Comparison of ENCODE assay signal across 34 cellular contexts in genomic region chr2:96517079-96517478, GRCh38. TPM values are rescaled to one million over a fixed set of nuclear protein-coding genes. Genes with fewer than 3 reads are reported as not detected.
"Had no signal": no experiment of that assay in that cellular context is flagged by ENCODE, and none has a peak within 500 bp of the region (broad histone marks: within the 10 kb centered on the region; RNA-seq: fewer than 3 reads in every experiment).

No MANE protein-coding gene starts in this region.

- DNase-seq: activated B cell treated with CpG ODN at 0.5 μM for 24 hours; activated CD4-positive, alpha-beta memory T cell treated with anti-CD3 and anti-CD28 coated beads, Interleukin-2, amount 10 ng/mL, durations not matched to agents 7 days and 5 days; activated CD4-positive, alpha-beta T cell treated with anti-CD3 and anti-CD28 coated beads for 48 hours; activated CD4-positive, alpha-beta T cell treated with anti-CD3 and anti-CD28 coated beads, Interleukin-2, amount 10 ng/mL, durations not matched to agents 7 days and 5 days; activated CD4-positive, alpha-beta T cell treated with anti-CD3 and anti-CD28 coated beads, Interleukin-2, amount 50 U/mL, for 48 hours; activated CD4-positive, CD25-positive, alpha-beta regulatory T cell treated with anti-CD3 and anti-CD28 coated beads, Interleukin-2, amount 50 U/mL, for 72 hours; activated CD8-positive, alpha-beta memory T cell treated with anti-CD3 and anti-CD28 coated beads for 24 hours; activated CD8-positive, alpha-beta memory T cell treated with anti-CD3 and anti-CD28 coated beads, Interleukin-2, amount 10 ng/mL, durations not matched to agents 7 days and 5 days; activated CD8-positive, alpha-beta memory T cell treated with anti-CD3 and anti-CD28 coated beads, Interleukin-2, amount 50 U/mL, for 48 hours; activated CD8-positive, alpha-beta T cell treated with anti-CD3 and anti-CD28 coated beads, Interleukin-2, amount 10 ng/mL, durations not matched to agents 7 days and 5 days; activated effector memory CD4-positive, alpha-beta T cell treated with Interleukin-2 at 50 U/mL for 16 hours; activated gamma-delta T cell treated with Interleukin-2 at 50 U/mL for 16 hours; activated naive CD4-positive, alpha-beta T cell; activated naive CD4-positive, alpha-beta T cell treated with anti-CD3 and anti-CD28 coated beads for 36 hours; activated naive CD4-positive, alpha-beta T cell treated with anti-CD3 and anti-CD28 coated beads, Interleukin-2, amount 50 U/mL, for 16 hours; activated naive CD8-positive, alpha-beta T cell treated with anti-CD3 and anti-CD28 coated beads for 36 hours; activated T-cell treated with anti-CD3 and anti-CD28 coated beads, Interleukin-2, amount 50 U/mL, for 24 hours; activated T-cell treated with anti-CD3 and anti-CD28 coated beads, Interleukin-2, amount 50 U/mL, for 48 hours; adrenal gland; amniotic stem cell; aorta; body of pancreas; brain microvascular endothelial cell; central memory CD4-positive, alpha-beta T cell; T-helper 1 cell; T-helper 2 cell; T-helper 9 cell had no signal

- H3K4me3 ChIP-seq: adrenal gland, body of pancreas, breast epithelium had no signal

- H3K4me1 ChIP-seq: adrenal gland, body of pancreas, breast epithelium had no signal

- H3K27me3 ChIP-seq: body of pancreas, brain microvascular endothelial cell, breast epithelium had no signal

- ATAC-seq: activated CD8-positive, alpha-beta memory T cell treated with anti-CD3 and anti-CD28 coated beads, Interleukin-2, amount 10 ng/mL, durations not matched to agents 7 days and 5 days; activated CD8-positive, alpha-beta T cell treated with anti-CD3 and anti-CD28 coated beads, Interleukin-2, amount 10 ng/mL, durations not matched to agents 7 days and 5 days; activated naive CD4-positive, alpha-beta T cell treated with anti-CD3 and anti-CD28 coated beads, Interleukin-2, amount 50 U/mL, for 72 hours; body of pancreas had no signal

- H3K9me3 ChIP-seq: body of pancreas had no signal

- H3K27ac ChIP-seq: adrenal gland, body of pancreas, brain microvascular endothelial cell, breast epithelium, VCaP had no signal

- H3K36me3 ChIP-seq: adrenal gland, brain microvascular endothelial cell, breast epithelium had no signal

- FAIRE-seq: astrocyte, TTC549 had no signal

RNA-seq across cellular contexts. Expression of gene NEURL3, which starts 11.9 kb away (rescaled TPM):
- total RNA-seq: activated B cell treated with CpG ODN at 0.5 μM for 24 hours; activated CD8-positive, alpha-beta T cell treated with anti-CD3 and anti-CD28 coated beads, Interleukin-2, amount 10 ng/mL, durations not matched to agents 7 days and 5 days; cardiac septum; cerebellum had no signal
